ENCODE assay signal across 2 cellular contexts in the genomic region with DNA sequence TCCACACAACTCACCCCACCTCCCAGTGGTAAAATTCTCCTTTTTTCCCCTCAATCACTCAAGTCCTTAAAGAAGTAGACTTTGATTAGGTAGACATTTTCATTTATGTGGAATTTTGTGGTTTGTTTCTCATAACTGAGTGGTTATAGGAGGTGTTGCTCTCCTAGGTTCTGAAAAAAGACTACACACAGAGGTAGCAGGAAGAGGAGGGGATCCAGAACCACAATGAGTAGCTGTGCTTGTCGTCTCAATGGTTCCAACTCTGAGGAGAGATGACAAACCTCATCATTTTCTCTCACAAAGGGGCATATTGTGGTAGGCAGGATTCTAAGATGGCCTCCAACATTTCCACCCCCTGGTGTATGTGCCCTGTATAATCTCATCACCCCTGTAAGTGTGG. TPM values are rescaled to one million over a fixed set of nuclear protein-coding genes. Genes with fewer than 3 reads are reported as not detected.
"Had no signal": no experiment of that assay in that cellular context is flagged by ENCODE, and none has a peak within 500 bp of the region (broad histone marks: within the 10 kb centered on the region; RNA-seq: fewer than 3 reads in every experiment).

No MANE protein-coding gene starts in this region.

RNA-seq across cellular contexts. Expression of a gene that starts 5.1 kb away (rescaled TPM):
- total RNA-seq: SJSA1, T-cell had no signal
